8 cellular contexts compared by ENCODE assay signal in the genomic region with DNA sequence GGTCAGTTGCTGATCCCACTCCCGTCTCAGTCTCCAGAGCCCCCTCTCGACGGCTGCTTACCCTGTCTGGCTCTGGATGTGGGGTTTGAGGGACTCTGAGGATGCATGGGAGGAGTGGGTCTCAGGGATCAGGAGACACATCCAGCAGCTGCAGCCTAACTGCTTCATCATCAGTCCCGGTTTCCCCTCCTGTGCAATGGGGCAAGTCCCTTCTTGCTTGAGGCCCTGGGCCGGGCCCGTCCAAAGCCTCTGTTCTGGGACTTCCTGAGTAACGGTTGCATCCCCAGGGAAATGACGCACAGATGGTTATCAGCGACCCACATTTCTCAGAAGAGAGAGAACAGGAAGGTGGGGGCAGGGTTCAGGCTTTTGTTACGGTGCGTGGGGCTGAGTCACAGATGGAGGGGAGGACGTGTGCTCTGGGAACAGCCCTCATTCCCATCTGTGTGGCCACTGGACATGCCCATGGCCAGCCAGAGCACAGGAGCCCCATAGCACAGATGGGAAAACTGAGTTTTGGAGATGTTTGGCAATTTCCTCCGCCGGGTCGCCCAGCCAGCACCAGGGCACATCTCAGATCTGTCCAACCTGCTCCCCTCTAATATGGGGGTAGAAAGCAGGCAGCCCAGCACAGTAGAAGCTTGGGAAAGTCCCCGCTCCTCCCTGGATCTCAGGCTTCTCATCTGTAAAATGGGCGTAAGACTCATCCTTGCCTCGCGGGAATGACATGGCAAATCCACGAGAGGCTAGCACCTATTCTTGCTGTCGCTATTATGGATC. TPM values are rescaled to one million over a fixed set of nuclear protein-coding genes. Genes with fewer than 3 reads are reported as not detected.
DNase-seq lines count a peak whose midpoint lies in the region; ATAC-seq and TF ChIP-seq lines count a peak whose summit lies in the region.

No MANE protein-coding gene starts in this region.

- H3K27me3 ChIP-seq in Peyer's patch, result no peaks in the 10 kb centered on the region
- peaks cover 0 to 1% (median 0%) of the 10 kb centered on the region in 7 donors for H3K27me3 ChIP-seq in spleen (replicated peaks in 1 of 7)

- H3K4me3 ChIP-seq in Peyer's patch, result no peak overlapping the region
- H3K4me3 ChIP-seq in spleen, result peak overlapping the region in 1 of 8 donors; percentile 48

- ATAC-seq in HG02571 (IDR thresholded peaks at IDR 0.05; ENCODE audit: unreplicated experiment) (peak; percentile 79), GM18867 (IDR thresholded peaks at IDR 0.05; ENCODE audit: unreplicated experiment) (no peak)
- ATAC-seq in activated T-helper 17 cell treated with anti-CD3 and anti-CD28 coated beads, Interleukin-2, amount 50 U/mL, for 72 hours (replicated peaks), result peak; percentile 95

- no peak for TF ChIP-seq CTCF in Peyer's patch (IDR thresholded peaks at IDR 0.05)
- no peak for TF ChIP-seq CTCF in spleen (IDR thresholded peaks at IDR 0.05 in 8 of 11, conservative IDR thresholded peaks at IDR 0.05 in 3 of 11)

- H3K36me3 Mint-ChIP-seq in activated T-helper 17 cell treated with anti-CD3 and anti-CD28 coated beads, Interleukin-2, amount 50 U/mL, for 72 hours (ENCODE audit: low read depth), result peaks cover 6% of the 10 kb centered on the region

- H3K27ac Mint-ChIP-seq in activated T-helper 17 cell treated with anti-CD3 and anti-CD28 coated beads, Interleukin-2, amount 50 U/mL, for 72 hours, result no peak overlapping the region

- H3K27ac ChIP-seq in Peyer's patch, result peak overlapping the region in 3 of 4 donors; percentile 31 to 73 (median 45)
- H3K27ac ChIP-seq in spleen, result peak overlapping the region in 6 of 8 donors; percentile 42 to 83 (median 68)

- no peak overlapping the region for H3K4me3 Mint-ChIP-seq in activated T-helper 17 cell treated with anti-CD3 and anti-CD28 coated beads, Interleukin-2, amount 50 U/mL, for 72 hours

- H3K27me3 Mint-ChIP-seq in activated T-helper 17 cell treated with anti-CD3 and anti-CD28 coated beads, Interleukin-2, amount 50 U/mL, for 72 hours, result no peaks in the 10 kb centered on the region

- intact Hi-C loops in spleen (cut with DNase I; ENCODE audit: low total_unique reads), result no loop called here

- TF ChIP-seq POLR2A in Peyer's patch (IDR thresholded peaks at IDR 0.05) (peak in 1 of 2 donors; percentile 14), spleen (IDR thresholded peaks at IDR 0.05) (no peak)

- H3K4me1 Mint-ChIP-seq in activated T-helper 17 cell treated with anti-CD3 and anti-CD28 coated beads, Interleukin-2, amount 50 U/mL, for 72 hours, result peaks cover 12% of the 10 kb centered on the region

- peaks cover 4% of the 10 kb centered on the region for H3K9me3 Mint-ChIP-seq in activated T-helper 17 cell treated with anti-CD3 and anti-CD28 coated beads, Interleukin-2, amount 50 U/mL, for 72 hours

- WGBS in spleen, 5 donors, result 32 to 45% (median 33%) methylated on average over 20 to 21 of the region's 21 CpGs

- H3K36me3 ChIP-seq in Peyer's patch (no peaks in the 10 kb centered on the region), spleen (peaks cover 0 to 59% (median 0%) of the 10 kb centered on the region in 6 donors)

- H3K4me1 ChIP-seq in Peyer's patch (no peaks in the 10 kb centered on the region), spleen (peaks cover 11 to 19% (median 15%) of the 10 kb centered on the region in 6 donors)

- DNase-seq in EL (peak; percentile 100), Peyer's patch (peak in 2 of 3 donors; percentile 72 to 90), germinal center (ENCODE audit: low spot score) (peak; percentile 75), spleen (peak; percentile 88), occipital lobe (lab: John Stamatoyannopoulos, UW) (no peak)

- H3K9me3 ChIP-seq in Peyer's patch (no peaks in the 10 kb centered on the region), spleen (peaks cover 0 to 5% (median 0%) of the 10 kb centered on the region in 8 donors)

RNA-seq across cellular contexts. Expression of a gene that starts 19.3 kb away (rescaled TPM):
- total RNA-seq in Peyer's patch (10 to 100 TPM in 1 of 4 donors, 1 to 10 TPM in 2, not detected in 1; 1.2 to 12.4 (median 1.5) TPM), spleen (10 to 100 TPM in 6 of 7 donors, 1 to 10 TPM in 1; 9.8 to 24.9 (median 12.7) TPM), occipital lobe (1.9 TPM)
- 100 to 1,000 TPM; 202 to 297 TPM for total RNA-seq in activated T-helper 17 cell treated with anti-CD3 and anti-CD28 coated beads, Interleukin-2, amount 50 U/mL, for 72 hours
- polyA plus RNA-seq in spleen, result 1 to 10 TPM; 3.8 to 7.6 (median 5.2) TPM

RNA-seq across cellular contexts. Expression of a gene that starts 23.4 kb away (rescaled TPM):
- total RNA-seq in Peyer's patch, result 1 to 10 TPM; 1.6 to 9.9 (median 2.5) TPM
- total RNA-seq in activated T-helper 17 cell treated with anti-CD3 and anti-CD28 coated beads, Interleukin-2, amount 50 U/mL, for 72 hours, result 10 to 100 TPM; 60.6 to 96.8 TPM
- 100 to 1,000 TPM in 2 of 7 donors, 10 to 100 TPM in 5; 46.3 to 171 (median 64.4) TPM for total RNA-seq in spleen
- 10 to 100 TPM; 44.7 to 68.9 (median 59.6) TPM for polyA plus RNA-seq in spleen
- total RNA-seq in occipital lobe, result 0.16 TPM

RNA-seq across cellular contexts. Expression of a gene that starts 30.6 kb away (rescaled TPM):
- total RNA-seq in Peyer's patch (100 to 1,000 TPM in 3 of 4 donors, 10 to 100 TPM in 1; 84.2 to 126 (median 117) TPM), spleen (10 to 100 TPM; 37.8 to 59.2 (median 47.1) TPM), occipital lobe (11.9 TPM)
- total RNA-seq in activated T-helper 17 cell treated with anti-CD3 and anti-CD28 coated beads, Interleukin-2, amount 50 U/mL, for 72 hours, result 10 to 100 TPM; 46.4 to 81.6 TPM
- 10 to 100 TPM; 41.4 to 89.5 (median 79.6) TPM for polyA plus RNA-seq in spleen

Comparison
In these comparisons a context has a peak if more than half of its experiments do, and no peak if none do; other contexts are left out.
1. RNA of a gene that starts 19.3 kb away (total RNA-seq): 202 to 297 TPM in activated T-helper 17 cell treated with anti-CD3 and anti-CD28 coated beads, Interleukin-2, amount 50 U/mL, for 72 hours; 9.8 to 24.9 TPM in spleen, 1.9 TPM in occipital lobe (single experiment) and 1.2 to 12.4 TPM in Peyer's patch; every median in the first group is over 4 times any median in the second.
2. RNA of a gene that starts 23.4 kb away (total RNA-seq): 60.6 to 96.8 TPM in activated T-helper 17 cell treated with anti-CD3 and anti-CD28 coated beads, Interleukin-2, amount 50 U/mL, for 72 hours and 46.3 to 171 TPM in spleen; 1.6 to 9.9 TPM in Peyer's patch and 0.16 TPM in occipital lobe (single experiment); every median in the first group is over 4 times any median in the second.